12 cellular contexts compared by ENCODE assay signal in genomic region chr7:69781412-69781846, GRCh38.
DNase-seq lines count a peak whose midpoint lies in the region; ATAC-seq and TF ChIP-seq lines count a peak whose summit lies in the region.
"Had no signal": no experiment of that assay in that cellular context is flagged by ENCODE, and none has a peak within 500 bp of the region (broad histone marks: within the 10 kb centered on the region; RNA-seq: fewer than 3 reads in every experiment).

No MANE protein-coding gene starts in this region.

- no peak for TF ChIP-seq CTCF in testis (IDR thresholded peaks at IDR 0.05)

- H3K9me3 ChIP-seq in HAP-1 = no peaks in the 10 kb centered on the region
- no peaks in the 10 kb centered on the region for H3K9me3 ChIP-seq in testis

- no peak for TF ChIP-seq POLR2A in testis (IDR thresholded peaks at IDR 0.05)

- in situ Hi-C loops in HAP-1 (cut with MboI; ENCODE audit: low sequenced_read_pairs) = no loop called here

- H3K4me1 ChIP-seq in HAP-1 (peaks cover 16% of the 10 kb centered on the region), testis (peaks cover 13% of the 10 kb centered on the region)

- intact Hi-C loops in left ventricle myocardium superior (cut with micrococcal nuclease) = no loop called here
- intact Hi-C loops in testis (cut with DNase I; ENCODE audit: low total_unique reads) = no loop called here

- ATAC-seq in SK-N-SH treated with all-trans-retinoic acid at 6 μM for 48 hours = peak; percentile 73
- peak; percentile 76 for ATAC-seq in left ventricle myocardium superior

- peak overlapping the region in 1 of 2 donors; percentile 9 for H3K27ac ChIP-seq in testis

- WGBS in testis, 2 donors = 25 to 46% methylated on average over 3 of the region's 3 CpGs

- H3K27me3 ChIP-seq in HAP-1 (ENCODE audit: low read depth) (no peaks in the 10 kb centered on the region), testis (no peaks in the 10 kb centered on the region)

- no peak overlapping the region for H3K4me3 ChIP-seq in HAP-1
- no peak overlapping the region for H3K4me3 ChIP-seq in testis

- DNase-seq in HAP-1 (ENCODE audit: low spot score in 2 of 2) (peak; percentile 42 to 44), left ventricle myocardium superior (peak; percentile 47), testis (peak; percentile 44), NCI-H82 treated with DMSO at 0.1 percent for 48 hours (lab: John Stamatoyannopoulos, UW; ENCODE audit: unreplicated experiment) (no peak), NCI-H1694 treated with DMSO at 0.1 percent for 48 hours (lab: John Stamatoyannopoulos, UW) (no peak)
- no peak for DNase-seq in activated CD4-positive, alpha-beta T cell treated with anti-CD3 and anti-CD28 coated beads, Interleukin-2, amount 50 U/mL, for 4 hours
- DNase-seq: amniotic stem cell; KG1; NK-92 treated with Interleukin-12 subunit alpha and Interleukin-12 subunit beta, amount 100 ng/mL, for 24 hours; stimulated activated CD4-positive, alpha-beta T cell treated with anti-CD3 and anti-CD28 coated beads, Interleukin-2, amount 100 ng/mL, for 48 hours; T-helper 2 cell had no signal

- H3K36me3 ChIP-seq in HAP-1 (replicated peaks) (no peaks in the 10 kb centered on the region), testis (ENCODE audit: low read depth, missing control alignments) (no peaks in the 10 kb centered on the region)

TF ChIP-seq in SK-N-SH treated with all-trans-retinoic acid at 6 μM for 48 hours, 23 proteins besides CTCF, POLR2A, EP300 and RAD21:
- TF ChIP-seq ZNF70 (CRISPR knock-in tag; IDR thresholded peaks at IDR 0.05) (no peak), ISL1 (CRISPR knock-in tag; IDR thresholded peaks at IDR 0.05) (no peak), CSRNP3 (CRISPR knock-in tag; IDR thresholded peaks at IDR 0.05) (no peak), CSDC2 (CRISPR knock-in tag; IDR thresholded peaks at IDR 0.05) (no peak), RARB (CRISPR knock-in tag; IDR thresholded peaks at IDR 0.05) (no peak), BACH2 (CRISPR knock-in tag; IDR thresholded peaks at IDR 0.05; ENCODE audit: borderline replicate concordance) (no peak)

Comparison
In these comparisons a context has a peak if more than half of its experiments do, and no peak if none do; other contexts are left out.
1. DNase-seq: peak in HAP-1 (2 of 2), left ventricle myocardium superior (single experiment) and testis (single experiment); none in NCI-H82 treated with DMSO at 0.1 percent for 48 hours (single experiment), NCI-H1694 treated with DMSO at 0.1 percent for 48 hours (single experiment) and activated CD4-positive, alpha-beta T cell treated with anti-CD3 and anti-CD28 coated beads, Interleukin-2, amount 50 U/mL, for 4 hours (0 of 2).